In the genomic region with DNA sequence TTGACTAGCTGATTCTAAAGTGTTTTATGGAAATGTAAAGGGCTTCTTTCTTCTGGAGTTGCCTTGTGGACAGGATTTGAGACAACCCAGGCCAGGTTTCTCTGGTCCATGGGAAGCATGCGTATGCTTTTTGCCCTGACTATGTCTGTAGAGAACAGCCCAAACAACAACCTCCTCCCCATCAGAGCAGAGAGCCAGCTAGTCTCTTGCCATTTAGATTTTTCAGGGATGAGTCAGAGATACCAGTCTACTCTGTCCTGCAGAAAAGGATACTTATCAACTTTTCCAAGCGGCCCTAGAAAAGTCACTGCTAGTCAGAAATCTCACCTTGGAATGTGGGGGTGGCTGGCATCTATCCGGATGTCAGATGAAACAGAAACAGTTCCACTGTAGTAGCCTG, we compare ENCODE assay signal across 5 cellular contexts. TPM values are rescaled to one million over a fixed set of nuclear protein-coding genes. Genes with fewer than 3 reads are reported as not detected.
"Had no signal": no experiment of that assay in that cellular context is flagged by ENCODE, and none has a peak within 500 bp of the region (broad histone marks: within the 10 kb centered on the region; RNA-seq: fewer than 3 reads in every experiment).

No MANE protein-coding gene starts in this region.

RNA-seq across cellular contexts. Expression of a gene that starts 11.6 kb away (rescaled TPM):
- total RNA-seq: frontal cortex, hepatocyte, myocyte had no signal
- polyA plus RNA-seq: immature natural killer cell; naive thymus-derived CD8-positive, alpha-beta T cell had no signal
